In the genomic region with DNA sequence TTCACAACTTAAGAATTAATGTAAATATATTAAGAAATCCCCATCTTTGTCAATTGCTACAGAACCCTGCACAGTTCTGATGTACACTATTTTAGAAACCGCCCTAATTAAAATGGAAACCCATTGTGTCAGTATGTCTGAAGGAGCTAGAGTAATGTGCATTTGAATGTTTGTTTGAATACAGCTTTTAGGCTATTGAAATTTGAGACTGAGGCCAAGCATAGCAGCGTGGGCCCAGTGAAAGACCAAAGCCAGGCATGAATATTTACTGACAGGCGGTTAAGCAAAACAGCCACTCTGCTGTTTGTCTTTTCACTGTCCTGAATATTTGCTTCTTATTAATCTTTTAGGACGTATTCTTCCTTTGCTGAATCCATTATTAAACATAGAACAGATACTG, we compare ENCODE assay signal across 25 cellular contexts.
DNase-seq lines count a peak whose midpoint lies in the region; ATAC-seq, FAIRE-seq and TF ChIP-seq lines count a peak whose summit lies in the region.
"Had no signal": no experiment of that assay in that cellular context is flagged by ENCODE, and none has a peak within 500 bp of the region (broad histone marks: within the 10 kb centered on the region; RNA-seq: fewer than 3 reads in every experiment).

No MANE protein-coding gene starts in this region.

- no peak for ATAC-seq in pancreas
- ATAC-seq in GM18505 (IDR thresholded peaks at IDR 0.05; ENCODE audit: unreplicated experiment), result no peak
- ATAC-seq: effector memory CD8-positive, alpha-beta T cell; right lobe of liver had no signal

- H3K27me3 ChIP-seq in HUES48 (ENCODE audit: control insufficient read depth, insufficient read depth, low read length) (no peaks in the 10 kb centered on the region), iPS-18a (ENCODE audit: control insufficient read depth, insufficient read depth, low read length) (no peaks in the 10 kb centered on the region), pancreas (no peaks in the 10 kb centered on the region)
- H3K27me3 ChIP-seq: right lobe of liver, thyroid gland, vagina had no signal

- no peak for TF ChIP-seq CTCF in pancreas (IDR thresholded peaks at IDR 0.05)

- H3K27ac ChIP-seq in HUES48 (ENCODE audit: low read depth, low read length), result peak overlapping the region; percentile 46
- peak overlapping the region; percentile 57 for H3K27ac ChIP-seq in iPS-18a (ENCODE audit: low read length)
- no peak overlapping the region for H3K27ac ChIP-seq in pancreas
- H3K27ac ChIP-seq: PC-9, prostate gland, right lobe of liver, thyroid gland, vagina had no signal

- 12 to 16% methylated on average over 4 of the region's 4 CpGs for WGBS in pancreas, 2 donors

- intact Hi-C loops in pancreas (cut with DNase I), result no loop called here

- DNase-seq in COLO668 (lab: John Stamatoyannopoulos, UW; ENCODE audit: unreplicated experiment), result peak; percentile 39
- peak; percentile 21 for DNase-seq in NCI-H748 treated with DMSO at 0.1 percent for 48 hours (lab: John Stamatoyannopoulos, UW)
- no peak for DNase-seq in urothelium cell line (ENCODE audit: low spot score)
- no peak for DNase-seq in pancreas
- DNase-seq in HuH-7 (ENCODE audit: low spot score), result no peak
- DNase-seq: activated CD4-positive, alpha-beta memory T cell treated with anti-CD3 and anti-CD28 coated beads, Interleukin-2, amount 10 ng/mL, durations not matched to agents 7 days and 5 days; activated CD8-positive, alpha-beta memory T cell treated with anti-CD3 and anti-CD28 coated beads, Interleukin-2, amount 50 U/mL, for 4 hours; activated naive CD4-positive, alpha-beta T cell treated with Interleukin-2 at 50 U/mL for 16 hours; CD4-positive, alpha-beta T cell; central memory CD4-positive, alpha-beta T cell; effector memory CD8-positive, alpha-beta T cell; erythroblast; kidney; NK-92 treated with Interleukin-12 subunit alpha and Interleukin-12 subunit beta, amount 100 ng/mL, for 24 hours; nucleus accumbens; PC-9; right lobe of liver; stimulated activated CD4-positive, alpha-beta T cell treated with anti-CD3 and anti-CD28 coated beads, Interleukin-4, amount 100 ng/mL, for 1 hour; thyroid gland had no signal

- TF ChIP-seq POLR2A in GM18505 (IDR thresholded peaks at IDR 0.05; ENCODE audit: borderline replicate concordance, extremely low read depth, insufficient read depth, insufficient read length), result no peak

- H3K4me3 ChIP-seq in HUES48 (ENCODE audit: low read depth, low read length), result peak overlapping the region; percentile 43; the same call in 1 of the 2 replicates
- H3K4me3 ChIP-seq in iPS-18a (ENCODE audit: low read length), result peak overlapping the region; percentile 21
- H3K4me3 ChIP-seq in pancreas, result no peak overlapping the region
- H3K4me3 ChIP-seq: PC-9, prostate gland, right lobe of liver, thyroid gland, vagina had no signal

- H3K9me3 ChIP-seq in HUES48 (ENCODE audit: control insufficient read depth, insufficient read depth, low read length), result no peaks in the 10 kb centered on the region
- H3K9me3 ChIP-seq in iPS-18a (ENCODE audit: control insufficient read depth, low read depth, low read length), result peaks cover 3% of the 10 kb centered on the region
- no peaks in the 10 kb centered on the region for H3K9me3 ChIP-seq in pancreas
- H3K9me3 ChIP-seq: prostate gland, right lobe of liver, thyroid gland, vagina had no signal

- no peak overlapping the region for H3K9ac ChIP-seq in HUES48 (ENCODE audit: low read depth, low read length)
- H3K9ac ChIP-seq in iPS-18a (ENCODE audit: low read length), result peak overlapping the region; percentile 36

- H3K36me3 ChIP-seq in HUES48 (ENCODE audit: control insufficient read depth, insufficient read depth, low read length) (no peaks in the 10 kb centered on the region), iPS-18a (ENCODE audit: control insufficient read depth, low read depth, low read length) (no peaks in the 10 kb centered on the region), pancreas (no peaks in the 10 kb centered on the region)
- H3K36me3 ChIP-seq: prostate gland, right lobe of liver, thyroid gland, vagina had no signal

- H3K4me1 ChIP-seq in HUES48 (ENCODE audit: control insufficient read depth, insufficient read depth, low read length) (peaks cover 26% of the 10 kb centered on the region), iPS-18a (ENCODE audit: control insufficient read depth, low read depth, low read length) (peaks cover 23% of the 10 kb centered on the region), pancreas (no peaks in the 10 kb centered on the region)
- H3K4me1 ChIP-seq: prostate gland, right lobe of liver, thyroid gland, vagina had no signal

- no peak for FAIRE-seq in urothelium cell line (lab: Jason Lieb, UNC)
- FAIRE-seq in pancreas (lab: Jason Lieb, UNC), result no peak
- FAIRE-seq: GM18507, kidney had no signal

Comparison
In these comparisons a context has a peak if more than half of its experiments do, and no peak if none do; other contexts are left out.
1. DNase-seq: peak in COLO668 (single experiment) and NCI-H748 treated with DMSO at 0.1 percent for 48 hours (single experiment); none in urothelium cell line (single experiment), pancreas (0 of 6) and HuH-7 (single experiment).
2. H3K27ac ChIP-seq: peak in HUES48 (single experiment) and iPS-18a (single experiment); none in pancreas (0 of 4).
3. H3K4me3 ChIP-seq: peak in HUES48 (single experiment) and iPS-18a (single experiment); none in pancreas (0 of 4).